18 cellular contexts compared by ENCODE assay signal in the genomic region with DNA sequence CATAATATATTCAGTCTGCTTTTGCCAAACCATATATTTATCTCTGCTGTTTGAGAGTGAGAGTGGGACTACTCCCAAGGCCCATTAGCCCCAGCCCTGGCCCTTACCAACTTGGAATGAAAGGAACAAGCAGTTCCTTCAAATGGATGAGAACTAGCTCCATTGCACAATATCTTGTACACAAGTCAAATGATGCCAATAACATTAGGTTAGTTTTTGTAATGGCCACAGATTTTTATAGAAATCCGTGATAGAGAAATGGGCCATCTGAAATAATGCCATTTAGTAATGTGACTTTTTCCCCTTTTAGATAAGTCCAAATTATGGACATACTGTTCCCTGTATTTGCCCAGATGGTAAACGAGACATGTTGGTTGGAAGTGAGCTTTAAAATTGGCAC.
A peak's percentile ranks its signal among the peaks of the same experiment; 100 is the strongest.
DNase-seq lines count a peak whose midpoint lies in the region; ATAC-seq, FAIRE-seq and TF ChIP-seq lines count a peak whose summit lies in the region.
"Had no signal": no experiment of that assay in that cellular context is flagged by ENCODE, and none has a peak within 500 bp of the region (broad histone marks: within the 10 kb centered on the region; RNA-seq: fewer than 3 reads in every experiment).

No MANE protein-coding gene starts in this region.

- in situ Hi-C loops in K562 (cut with MboI), result loop anchor here (10.0 kb wide), 1 partner anchor 255 kb away; no protein-coding TSS in a partner anchor

- POLR2A ChIA-PET in K562 (lab: Yijun Ruan, JAX), result interaction anchor here (2.0 kb wide), 1 partner anchor 13 kb away, joined by 7 read pairs; no protein-coding TSS in a partner anchor

- H3K4me2 ChIP-seq in K562 (ENCODE audit: insufficient read depth, low read length) (no peak overlapping the region), smooth muscle cell (no peak overlapping the region)

- intact Hi-C loops in left ventricle myocardium superior (cut with micrococcal nuclease), result loop anchor here (10.0 kb wide), 1 partner anchor 75 kb away; no protein-coding TSS in a partner anchor
- intact Hi-C loops in left cardiac atrium (cut with DNase I), result loop anchor here in 1 of 2 donors (10.0 kb wide), 1 partner anchor 185 kb away; no protein-coding TSS in a partner anchor
- intact Hi-C loops in K562 (cut with micrococcal nuclease), result loop anchor here (10.0 kb wide), 2 partner anchors 255 to 285 kb away; no protein-coding TSS in a partner anchor
- intact Hi-C loops in ovary (cut with DNase I), result loop anchor here in 2 of 4 donors (10.0 kb wide), 3 partner anchors 65 to 175 kb away; partner anchors contain the start of gene BACH2 (in 2 of the 2)
- intact Hi-C loops in upper lobe of right lung (cut with DNase I), result loop anchor here (10.0 kb wide), 1 partner anchor 525 kb away; no protein-coding TSS in a partner anchor

- H3K4me3 ChIP-seq in K562, result no peak overlapping the region
- no peak overlapping the region for H3K4me3 ChIP-seq in ovary
- H3K4me3 ChIP-seq in upper lobe of right lung, result no peak overlapping the region
- H3K4me3 ChIP-seq in smooth muscle cell, result no peak overlapping the region
- no peak overlapping the region for H3K4me3 ChIP-seq in H7 (ENCODE audit: insufficient read depth, low read depth, low read length)
- H3K4me3 ChIP-seq: GM12878 had no signal

- TF ChIP-seq RAD21 in K562 (CRISPR knock-in tag; conservative IDR thresholded peaks at IDR 0.05 in 1 of 2, IDR thresholded peaks at IDR 0.05 in 1 of 2), result no peak

- H3K79me2 ChIP-seq in K562 (ENCODE audit: control insufficient read depth, insufficient read depth, low read length) (no peaks in the 10 kb centered on the region), smooth muscle cell (ENCODE audit: low read depth) (no peaks in the 10 kb centered on the region)

- no peak for DNase-seq in left ventricle myocardium superior
- no peak for DNase-seq in left cardiac atrium
- no peak for DNase-seq in K562 (ENCODE audit: extremely low read depth in 1 of 4, low spot score in 3 of 4)
- DNase-seq in ovary, result peak in 3 of 5 donors; percentile 55 to 61 (median 58)
- no peak for DNase-seq in upper lobe of right lung
- DNase-seq in smooth muscle cell (lab: John Stamatoyannopoulos, UW; ENCODE audit: unreplicated experiment), result no peak
- no peak for DNase-seq in H7
- DNase-seq: AML-193, DMS53, NCI-H1092 treated with DMSO at 0.1 percent for 48 hours, NCI-H1694, NCI-H2107, NCI-H345, NCI-H526 treated with DMSO at 0.1 percent for 48 hours, PC-3 had no signal

- FAIRE-seq in K562 (lab: Jason Lieb, UNC), result no peak
- FAIRE-seq: GM12878, GM18507 had no signal

- H3F3A ChIP-seq in smooth muscle cell (ENCODE audit: low read depth), result peaks cover 8% of the 10 kb centered on the region

- TF ChIP-seq POLR2A in K562 (conservative IDR thresholded peaks at IDR 0.05) (no peak), ovary (IDR thresholded peaks at IDR 0.05) (no peak)

- H3K9ac ChIP-seq in K562 (ENCODE audit: insufficient read depth in 1 of 2, low read depth in 2 of 2, low read length in 2 of 2) (no peak overlapping the region), smooth muscle cell (ENCODE audit: low read depth) (no peak overlapping the region)

- ATAC-seq in left ventricle myocardium superior (peak; percentile 56), left cardiac atrium (no peak), K562 (no peak), upper lobe of right lung (peak; percentile 32), GM21717 (IDR thresholded peaks at IDR 0.05; ENCODE audit: unreplicated experiment) (no peak)
- ATAC-seq: GM12878, PC-3 had no signal

- TF ChIP-seq EP300 in K562 (IDR thresholded peaks at IDR 0.05; ENCODE audit: low read length), result no peak
- TF ChIP-seq EP300 in ovary (IDR thresholded peaks at IDR 0.05), result no peak

- no TSS peak for BruUV-seq in K562 (replicated peaks; lab: Mats Ljungman, UMichigan)

- peaks cover 10 to 53% of the 10 kb centered on the region in 2 experiments for H3K4me1 ChIP-seq in K562 (replicated peaks in 1 of 2; ENCODE audit: control insufficient read depth in 2 of 2, insufficient read depth in 2 of 2, low read length in 2 of 2)
- peaks cover 5% of the 10 kb centered on the region for H3K4me1 ChIP-seq in ovary (ENCODE audit: insufficient read depth)
- H3K4me1 ChIP-seq in upper lobe of right lung, result peaks cover 6% of the 10 kb centered on the region
- H3K4me1 ChIP-seq in smooth muscle cell (ENCODE audit: low read depth), result peaks cover 30% of the 10 kb centered on the region

- no peaks in the 10 kb centered on the region for H3K27me3 ChIP-seq in K562 (ENCODE audit: control insufficient read depth in 2 of 2, insufficient read depth in 2 of 2, low read length in 2 of 2)
- H3K27me3 ChIP-seq in ovary, result no peaks in the 10 kb centered on the region
- no peaks in the 10 kb centered on the region for H3K27me3 ChIP-seq in upper lobe of right lung
- H3K27me3 ChIP-seq in smooth muscle cell (ENCODE audit: low read depth), result no peaks in the 10 kb centered on the region
- H3K27me3 ChIP-seq in H7 (ENCODE audit: control insufficient read depth, insufficient read depth, low read length), result no peaks in the 10 kb centered on the region; the same call in 1 of the 2 replicates

- H3K27ac ChIP-seq in K562 (ENCODE audit: extremely low read depth, low read depth, low read length) (no peak overlapping the region), ovary (no peak overlapping the region), upper lobe of right lung (no peak overlapping the region), smooth muscle cell (ENCODE audit: low read depth) (no peak overlapping the region)

- H2AFZ ChIP-seq in K562 (ENCODE audit: low read depth, low read length), result no peak overlapping the region
- H2AFZ ChIP-seq in smooth muscle cell (ENCODE audit: low read depth), result no peak overlapping the region

- no peaks in the 10 kb centered on the region for H3K36me3 ChIP-seq in K562 (ENCODE audit: control insufficient read depth, insufficient read depth, low read length)
- no peaks in the 10 kb centered on the region for H3K36me3 ChIP-seq in ovary
- no peaks in the 10 kb centered on the region for H3K36me3 ChIP-seq in upper lobe of right lung
- no peaks in the 10 kb centered on the region for H3K36me3 ChIP-seq in smooth muscle cell (ENCODE audit: low read depth)
- H3K36me3 ChIP-seq in H7 (replicated peaks; ENCODE audit: control insufficient read depth, insufficient read depth, low read length), result no peaks in the 10 kb centered on the region

- CTCF ChIA-PET in K562 (lab: Yijun Ruan, JAX; ENCODE audit: low intra/inter-chr PET ratio), result no interaction called here

- H4K20me1 ChIP-seq in K562 (replicated peaks; ENCODE audit: control insufficient read depth, insufficient read depth, low read length) (no peaks in the 10 kb centered on the region), smooth muscle cell (ENCODE audit: low read depth) (no peaks in the 10 kb centered on the region)

- no peaks in the 10 kb centered on the region for H3K9me1 ChIP-seq in K562 (ENCODE audit: control insufficient read depth, insufficient read depth, low read length)

- no peaks in the 10 kb centered on the region for H3K9me3 ChIP-seq in K562 (replicated peaks; ENCODE audit: control insufficient read depth, insufficient read depth, low read depth, low read length)
- H3K9me3 ChIP-seq in ovary, result no peaks in the 10 kb centered on the region
- no peaks in the 10 kb centered on the region for H3K9me3 ChIP-seq in upper lobe of right lung
- H3K9me3 ChIP-seq in smooth muscle cell (replicated peaks; ENCODE audit: low read depth), result no peaks in the 10 kb centered on the region

- TF ChIP-seq CTCF in K562 (IDR thresholded peaks at IDR 0.05 in 2 of 3, conservative IDR thresholded peaks at IDR 0.05 in 1 of 3; ENCODE audit: insufficient read depth in 2 of 3, low read depth in 1 of 3, low read length in 3 of 3) (no peak), ovary (IDR thresholded peaks at IDR 0.05) (no peak), upper lobe of right lung (IDR thresholded peaks at IDR 0.05) (no peak), smooth muscle cell (IDR thresholded peaks at IDR 0.05; ENCODE audit: borderline replicate concordance, insufficient read depth, poor library complexity, severe bottlenecking) (no peak)

- WGBS in K562 (ENCODE audit: insufficient coverage, low coverage, missing lambda C conversion rate), result 69% methylated on average over 2 of the region's 2 CpGs
- 47 to 51% (median 51%) methylated on average over 2 of the region's 2 CpGs for WGBS in ovary, 3 donors
- 92% methylated on average over 2 of the region's 2 CpGs for WGBS in smooth muscle cell (ENCODE audit: low lambda C conversion rate)

TF ChIP-seq in K562, 482 proteins besides CTCF, POLR2A, EP300 and RAD21:
- TF ChIP-seq STAT5B (CRISPR knock-in tag; IDR thresholded peaks at IDR 0.05) (no peak), CEBPB (tag; IDR thresholded peaks at IDR 0.05) (peak; percentile 68), U2AF2 (optimal IDR thresholded peaks at IDR 0.05; ENCODE audit: low read depth, low read length) (no peak), CEBPG (CRISPR knock-in tag; IDR thresholded peaks at IDR 0.05) (no peak), CEBPG (tag; conservative IDR thresholded peaks at IDR 0.05 in 1 of 2, IDR thresholded peaks at IDR 0.05 in 1 of 2) (peak; percentile 54 to 56; a peak in 3 of 4 replicates), XRCC5 (IDR thresholded peaks at IDR 0.05; ENCODE audit: low read depth, low read length) (no peak), THRA (IDR thresholded peaks at IDR 0.05) (no peak), MYC (IDR thresholded peaks at IDR 0.05; ENCODE audit: low read depth, low read length) (no peak), MYC (CRISPR knock-in tag; IDR thresholded peaks at IDR 0.05; ENCODE audit: borderline replicate concordance, low read depth) (no peak)
TF ChIP-seq in K562: peak in this region for 2.

Comparison
In these comparisons a context has a peak if more than half of its experiments do, and no peak if none do; other contexts are left out.
1. ATAC-seq: peak in left ventricle myocardium superior (single experiment) and upper lobe of right lung (single experiment); none in left cardiac atrium (0 of 2), K562 (single experiment) and GM21717 (single experiment).
2. DNase-seq: peak in ovary (3 of 5); none in left ventricle myocardium superior (single experiment), left cardiac atrium (single experiment), K562 (0 of 4), upper lobe of right lung (single experiment), smooth muscle cell (single experiment) and H7 (single experiment).